In the genomic region with DNA sequence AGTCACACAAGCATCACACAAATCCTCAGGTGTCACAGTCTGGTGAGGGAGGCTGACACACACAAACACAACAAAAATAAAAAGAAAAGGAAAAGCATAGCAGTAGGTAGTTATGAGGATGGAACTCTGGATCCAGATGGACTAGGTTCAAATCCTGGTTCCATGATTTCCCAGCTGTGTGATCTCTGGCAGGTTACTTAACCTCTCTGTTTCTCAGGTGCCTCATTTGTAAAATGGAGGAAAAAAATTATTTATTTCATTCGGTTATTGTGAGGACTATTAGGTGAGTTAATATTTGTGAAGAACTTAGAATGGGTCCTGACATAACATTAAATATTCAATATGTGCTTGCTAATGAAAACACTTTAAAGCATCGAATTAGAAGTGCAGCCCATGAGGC, we compare ENCODE assay signal across 34 cellular contexts. TPM values are rescaled to one million over a fixed set of nuclear protein-coding genes. Genes with fewer than 3 reads are reported as not detected.
"Had no signal": no experiment of that assay in that cellular context is flagged by ENCODE, and none has a peak within 500 bp of the region (broad histone marks: within the 10 kb centered on the region; RNA-seq: fewer than 3 reads in every experiment).

No MANE protein-coding gene starts in this region.

- H3K36me3 ChIP-seq: colonic mucosa, esophagus squamous epithelium, gastrocnemius medialis, heart right ventricle, left lung, lower lobe of right lung had no signal

- H3K9me3 ChIP-seq: colonic mucosa, esophagus squamous epithelium, gastrocnemius medialis, heart right ventricle, left lung, lower lobe of right lung, mucosa of descending colon had no signal

- H3K27ac ChIP-seq: colonic mucosa, epithelial cell of prostate, esophagus squamous epithelium, gastrocnemius medialis, heart right ventricle, left lung, lower lobe of right lung had no signal

- H3K27ac Mint-ChIP-seq: dendritic cell treated with granulocyte-macrophage colony-stimulating factor and Interleukin-4, amounts not matched to agents 40 ng/mL and 50 ng/mL, for 4 days; effector memory CD8-positive, alpha-beta T cell; endodermal cell; mesothelial cell of epicardium had no signal

- H3K9me3 Mint-ChIP-seq: dendritic cell treated with granulocyte-macrophage colony-stimulating factor and Interleukin-4, amounts not matched to agents 40 ng/mL and 50 ng/mL, for 4 days; effector memory CD8-positive, alpha-beta T cell had no signal

- ATAC-seq: effector memory CD8-positive, alpha-beta T cell; esophagus mucosa; gastrocnemius medialis; heart right ventricle; left cardiac atrium; left lung; left ventricle myocardium superior; lower lobe of right lung; mucosa of descending colon had no signal

- H3K4me1 ChIP-seq: colonic mucosa, esophagus squamous epithelium, gastrocnemius medialis, heart right ventricle, left lung, lower lobe of right lung had no signal

- H3K27me3 Mint-ChIP-seq: dendritic cell treated with granulocyte-macrophage colony-stimulating factor and Interleukin-4, amounts not matched to agents 40 ng/mL and 50 ng/mL, for 4 days had no signal

- FAIRE-seq: endometrium, islet of Langerhans, keratinocyte had no signal

- H3K4me1 Mint-ChIP-seq: endodermal cell, mesothelial cell of epicardium had no signal

- H3K4me3 Mint-ChIP-seq: dendritic cell treated with granulocyte-macrophage colony-stimulating factor and Interleukin-4, amounts not matched to agents 40 ng/mL and 50 ng/mL, for 4 days; effector memory CD8-positive, alpha-beta T cell; endodermal cell; mesothelial cell of epicardium had no signal

- H3K4me3 ChIP-seq: colonic mucosa, esophagus squamous epithelium, gastrocnemius medialis, heart right ventricle, left lung, lower lobe of right lung, mucosa of descending colon had no signal

- H3K27me3 ChIP-seq: colonic mucosa, esophagus squamous epithelium, gastrocnemius medialis, left lung had no signal

- DNase-seq: colonic mucosa; cortex of kidney; effector CD8-positive, alpha-beta T cell; effector memory CD8-positive, alpha-beta T cell; endodermal cell; erythroblast; esophagus squamous epithelium; foreskin fibroblast; foreskin melanocyte; gastrocnemius medialis; glutamatergic neuron; head of caudate nucleus; heart right ventricle; hippocampal formation; left cardiac atrium; left lung; left ventricle myocardium superior; lower lobe of right lung; mesenchymal stem cell; mucosa of descending colon had no signal

RNA-seq across cellular contexts. Expression of a gene that starts 19.8 kb away (rescaled TPM):
- total RNA-seq: colonic mucosa, dermis microvascular lymphatic vessel endothelial cell, endodermal cell, esophagus mucosa, esophagus squamous epithelium, gastrocnemius medialis, glomerular endothelial cell, heart right ventricle, kidney epithelial cell, left cardiac atrium, left lung, left ventricle myocardium superior, lower leg skin, lower lobe of right lung, lung microvascular endothelial cell, mesenteric fat pad, mesothelial cell of epicardium, mucosa of descending colon, myocyte had no signal
- polyA plus RNA-seq: heart right ventricle, keratinocyte had no signal

RNA-seq across cellular contexts. Expression of a gene that starts 29.3 kb away (rescaled TPM):
- total RNA-seq: dermis microvascular lymphatic vessel endothelial cell, endodermal cell, esophagus mucosa, esophagus squamous epithelium, gastrocnemius medialis, glomerular endothelial cell, heart right ventricle, kidney epithelial cell, left cardiac atrium, left lung, left ventricle myocardium superior, lower leg skin, lower lobe of right lung, lung microvascular endothelial cell, mesenteric fat pad, mesothelial cell of epicardium, mucosa of descending colon, myocyte had no signal
- polyA plus RNA-seq: heart right ventricle, keratinocyte had no signal

RNA-seq across cellular contexts. Expression of a gene that starts 38.8 kb away (rescaled TPM):
- total RNA-seq: colonic mucosa, dermis microvascular lymphatic vessel endothelial cell, endodermal cell, esophagus mucosa, esophagus squamous epithelium, gastrocnemius medialis, glomerular endothelial cell, heart right ventricle, kidney epithelial cell, left cardiac atrium, left lung, left ventricle myocardium superior, lower leg skin, lower lobe of right lung, lung microvascular endothelial cell, mesenteric fat pad, mesothelial cell of epicardium, mucosa of descending colon, myocyte had no signal
- polyA plus RNA-seq: heart right ventricle, keratinocyte had no signal

RNA-seq across cellular contexts. Expression of a gene that starts 48.4 kb away (rescaled TPM):
- total RNA-seq: dermis microvascular lymphatic vessel endothelial cell, endodermal cell, esophagus mucosa, esophagus squamous epithelium, gastrocnemius medialis, glomerular endothelial cell, heart right ventricle, kidney epithelial cell, left cardiac atrium, left lung, left ventricle myocardium superior, lower leg skin, lower lobe of right lung, lung microvascular endothelial cell, mesenteric fat pad, mesothelial cell of epicardium, mucosa of descending colon, myocyte had no signal
- polyA plus RNA-seq: heart right ventricle, keratinocyte had no signal

RNA-seq across cellular contexts. Expression of a gene that starts 57.9 kb away (rescaled TPM):
- total RNA-seq: dermis microvascular lymphatic vessel endothelial cell, endodermal cell, esophagus mucosa, esophagus squamous epithelium, gastrocnemius medialis, glomerular endothelial cell, heart right ventricle, kidney epithelial cell, left cardiac atrium, left lung, left ventricle myocardium superior, lower leg skin, lower lobe of right lung, lung microvascular endothelial cell, mesenteric fat pad, mesothelial cell of epicardium, mucosa of descending colon, myocyte had no signal
- polyA plus RNA-seq: heart right ventricle, keratinocyte had no signal
